1 cellular context compared by ENCODE assay signal in genomic region chr1:202189012-202189790, GRCh38.
TF ChIP-seq lines count a peak whose summit lies in the region.

No MANE protein-coding gene starts in this region.

TF ChIP-seq in HepG2, 621 proteins besides CTCF, POLR2A, EP300 and RAD21 (continued from another document and continues in another):
- TF ChIP-seq HIVEP1 (CRISPR knock-in tag; IDR thresholded peaks at IDR 0.05) (no peak; the same call in 1 of the 2 replicates), SALL2 (CRISPR knock-in tag; IDR thresholded peaks at IDR 0.05) (peak; percentile 69; the same call in 1 of the 2 replicates), XBP1 (CRISPR knock-in tag; IDR thresholded peaks at IDR 0.05) (no peak), REPIN1 (CRISPR knock-in tag; IDR thresholded peaks at IDR 0.05; ENCODE audit: borderline replicate concordance, low read depth) (no peak), JUNB (CRISPR knock-in tag; IDR thresholded peaks at IDR 0.05; ENCODE audit: borderline replicate concordance) (no peak), CBX2 (IDR thresholded peaks at IDR 0.05; ENCODE audit: low read depth, low read length) (no peak), CBX2 (CRISPR knock-in tag; IDR thresholded peaks at IDR 0.05; ENCODE audit: low read depth) (no peak), ZNF550 (CRISPR knock-in tag; IDR thresholded peaks at IDR 0.05; ENCODE audit: borderline replicate concordance) (no peak), ZFX (CRISPR knock-in tag; IDR thresholded peaks at IDR 0.05; ENCODE audit: low read depth) (peak; percentile 30; the same call in 1 of the 2 replicates), ZNF18 (CRISPR knock-in tag; IDR thresholded peaks at IDR 0.05; ENCODE audit: insufficient replicate concordance) (no peak), ZFP36L2 (CRISPR knock-in tag; IDR thresholded peaks at IDR 0.05) (no peak), ZNF839 (CRISPR knock-in tag; IDR thresholded peaks at IDR 0.05; ENCODE audit: borderline replicate concordance) (no peak), HDAC2 (CRISPR knock-in tag; IDR thresholded peaks at IDR 0.05) (no peak), NR1H2 (CRISPR knock-in tag; IDR thresholded peaks at IDR 0.05; ENCODE audit: borderline replicate concordance, low read depth) (no peak), SMARCE1 (IDR thresholded peaks at IDR 0.05; ENCODE audit: borderline replicate concordance) (no peak), ZNF484 (CRISPR knock-in tag; IDR thresholded peaks at IDR 0.05; ENCODE audit: borderline replicate concordance, low read depth) (no peak), POGZ (CRISPR knock-in tag; IDR thresholded peaks at IDR 0.05) (peak; percentile 62; the same call in 1 of the 2 replicates), HNF1B (CRISPR knock-in tag; IDR thresholded peaks at IDR 0.05) (no peak), NFKB2 (CRISPR knock-in tag; IDR thresholded peaks at IDR 0.05; ENCODE audit: borderline replicate concordance) (0 out of 2 replicates have a peak, but pooled peaks have one; percentile 46), CHD2 (IDR thresholded peaks at IDR 0.05; ENCODE audit: low read depth, low read length) (no peak), HBP1 (CRISPR knock-in tag; IDR thresholded peaks at IDR 0.05; ENCODE audit: low read depth) (no peak), CSRNP2 (CRISPR knock-in tag; conservative IDR thresholded peaks at IDR 0.05; ENCODE audit: low read depth) (no peak), ZNF451 (CRISPR knock-in tag; IDR thresholded peaks at IDR 0.05) (no peak), ZNF496 (CRISPR knock-in tag; IDR thresholded peaks at IDR 0.05; ENCODE audit: insufficient replicate concordance) (no peak), SRF (IDR thresholded peaks at IDR 0.05; ENCODE audit: low read depth, low read length) (no peak), AHR (CRISPR knock-in tag; IDR thresholded peaks at IDR 0.05) (no peak), HNRNPLL (IDR thresholded peaks at IDR 0.05; ENCODE audit: low read depth, low read length, poor library complexity, severe bottlenecking) (no peak), ZNF841 (CRISPR knock-in tag; IDR thresholded peaks at IDR 0.05; ENCODE audit: borderline replicate concordance) (no peak)
- TF ChIP-seq, protein P1, sequence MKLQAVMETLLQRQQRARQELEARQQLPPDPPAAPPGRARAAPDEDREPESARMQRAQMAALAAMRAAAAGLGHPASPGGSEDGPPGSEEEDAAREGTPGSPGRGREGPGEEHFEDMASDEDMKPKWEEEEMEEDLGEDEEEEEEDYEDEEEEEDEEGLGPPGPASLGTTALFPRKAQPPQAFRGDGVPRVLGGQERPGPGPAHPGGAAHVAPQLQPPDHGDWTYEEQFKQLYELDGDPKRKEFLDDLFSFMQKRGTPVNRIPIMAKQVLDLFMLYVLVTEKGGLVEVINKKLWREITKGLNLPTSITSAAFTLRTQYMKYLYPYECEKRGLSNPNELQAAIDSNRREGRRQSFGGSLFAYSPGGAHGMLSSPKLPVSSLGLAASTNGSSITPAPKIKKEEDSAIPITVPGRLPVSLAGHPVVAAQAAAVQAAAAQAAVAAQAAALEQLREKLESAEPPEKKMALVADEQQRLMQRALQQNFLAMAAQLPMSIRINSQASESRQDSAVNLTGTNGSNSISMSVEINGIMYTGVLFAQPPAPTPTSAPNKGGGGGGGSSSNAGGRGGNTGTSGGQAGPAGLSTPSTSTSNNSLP (IDR thresholded peaks at IDR 0.05; ENCODE audit: low read depth, low read length): no peak
- TF ChIP-seq, protein P2, sequence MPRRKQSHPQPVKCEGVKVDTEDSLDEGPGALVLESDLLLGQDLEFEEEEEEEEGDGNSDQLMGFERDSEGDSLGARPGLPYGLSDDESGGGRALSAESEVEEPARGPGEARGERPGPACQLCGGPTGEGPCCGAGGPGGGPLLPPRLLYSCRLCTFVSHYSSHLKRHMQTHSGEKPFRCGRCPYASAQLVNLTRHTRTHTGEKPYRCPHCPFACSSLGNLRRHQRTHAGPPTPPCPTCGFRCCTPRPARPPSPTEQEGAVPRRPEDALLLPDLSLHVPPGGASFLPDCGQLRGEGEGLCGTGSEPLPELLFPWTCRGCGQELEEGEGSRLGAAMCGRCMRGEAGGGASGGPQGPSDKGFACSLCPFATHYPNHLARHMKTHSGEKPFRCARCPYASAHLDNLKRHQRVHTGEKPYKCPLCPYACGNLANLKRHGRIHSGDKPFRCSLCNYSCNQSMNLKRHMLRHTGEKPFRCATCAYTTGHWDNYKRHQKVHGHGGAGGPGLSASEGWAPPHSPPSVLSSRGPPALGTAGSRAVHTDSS (CRISPR knock-in tag; conservative IDR thresholded peaks at IDR 0.05): no peak
- TF ChIP-seq, protein P3, sequence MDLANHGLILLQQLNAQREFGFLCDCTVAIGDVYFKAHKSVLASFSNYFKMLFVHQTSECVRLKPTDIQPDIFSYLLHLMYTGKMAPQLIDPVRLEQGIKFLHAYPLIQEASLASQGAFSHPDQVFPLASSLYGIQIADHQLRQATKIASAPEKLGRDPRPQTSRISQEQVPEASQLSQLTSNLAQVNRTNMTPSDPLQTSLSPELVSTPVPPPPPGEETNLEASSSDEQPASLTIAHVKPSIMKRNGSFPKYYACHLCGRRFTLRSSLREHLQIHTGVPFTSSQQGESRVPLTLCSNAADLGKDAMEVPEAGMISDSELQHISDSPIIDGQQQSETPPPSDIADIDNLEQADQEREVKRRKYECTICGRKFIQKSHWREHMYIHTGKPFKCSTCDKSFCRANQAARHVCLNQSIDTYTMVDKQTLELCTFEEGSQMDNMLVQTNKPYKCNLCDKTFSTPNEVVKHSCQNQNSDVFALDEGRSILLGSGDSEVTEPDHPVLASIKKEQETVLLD (CRISPR knock-in tag; IDR thresholded peaks at IDR 0.05; ENCODE audit: low read depth): no peak
- TF ChIP-seq, protein P4, sequence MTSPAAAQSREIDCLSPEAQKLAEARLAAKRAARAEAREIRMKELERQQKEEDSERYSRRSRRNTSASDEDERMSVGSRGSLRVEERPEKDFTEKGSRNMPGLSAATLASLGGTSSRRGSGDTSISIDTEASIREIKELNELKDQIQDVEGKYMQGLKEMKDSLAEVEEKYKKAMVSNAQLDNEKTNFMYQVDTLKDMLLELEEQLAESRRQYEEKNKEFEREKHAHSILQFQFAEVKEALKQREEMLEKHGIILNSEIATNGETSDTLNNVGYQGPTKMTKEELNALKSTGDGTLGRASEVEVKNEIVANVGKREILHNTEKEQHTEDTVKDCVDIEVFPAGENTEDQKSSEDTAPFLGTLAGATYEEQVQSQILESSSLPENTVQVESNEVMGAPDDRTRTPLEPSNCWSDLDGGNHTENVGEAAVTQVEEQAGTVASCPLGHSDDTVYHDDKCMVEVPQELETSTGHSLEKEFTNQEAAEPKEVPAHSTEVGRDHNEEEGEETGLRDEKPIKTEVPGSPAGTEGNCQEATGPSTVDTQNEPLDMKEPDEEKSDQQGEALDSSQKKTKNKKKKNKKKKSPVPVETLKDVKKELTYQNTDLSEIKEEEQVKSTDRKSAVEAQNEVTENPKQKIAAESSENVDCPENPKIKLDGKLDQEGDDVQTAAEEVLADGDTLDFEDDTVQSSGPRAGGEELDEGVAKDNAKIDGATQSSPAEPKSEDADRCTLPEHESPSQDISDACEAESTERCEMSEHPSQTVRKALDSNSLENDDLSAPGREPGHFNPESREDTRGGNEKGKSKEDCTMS (CRISPR knock-in tag; conservative IDR thresholded peaks at IDR 0.05): no peak
- TF ChIP-seq, protein P5, sequence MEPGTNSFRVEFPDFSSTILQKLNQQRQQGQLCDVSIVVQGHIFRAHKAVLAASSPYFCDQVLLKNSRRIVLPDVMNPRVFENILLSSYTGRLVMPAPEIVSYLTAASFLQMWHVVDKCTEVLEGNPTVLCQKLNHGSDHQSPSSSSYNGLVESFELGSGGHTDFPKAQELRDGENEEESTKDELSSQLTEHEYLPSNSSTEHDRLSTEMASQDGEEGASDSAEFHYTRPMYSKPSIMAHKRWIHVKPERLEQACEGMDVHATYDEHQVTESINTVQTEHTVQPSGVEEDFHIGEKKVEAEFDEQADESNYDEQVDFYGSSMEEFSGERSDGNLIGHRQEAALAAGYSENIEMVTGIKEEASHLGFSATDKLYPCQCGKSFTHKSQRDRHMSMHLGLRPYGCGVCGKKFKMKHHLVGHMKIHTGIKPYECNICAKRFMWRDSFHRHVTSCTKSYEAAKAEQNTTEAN (CRISPR knock-in tag; conservative IDR thresholded peaks at IDR 0.05): no peak
- TF ChIP-seq, protein P6, sequence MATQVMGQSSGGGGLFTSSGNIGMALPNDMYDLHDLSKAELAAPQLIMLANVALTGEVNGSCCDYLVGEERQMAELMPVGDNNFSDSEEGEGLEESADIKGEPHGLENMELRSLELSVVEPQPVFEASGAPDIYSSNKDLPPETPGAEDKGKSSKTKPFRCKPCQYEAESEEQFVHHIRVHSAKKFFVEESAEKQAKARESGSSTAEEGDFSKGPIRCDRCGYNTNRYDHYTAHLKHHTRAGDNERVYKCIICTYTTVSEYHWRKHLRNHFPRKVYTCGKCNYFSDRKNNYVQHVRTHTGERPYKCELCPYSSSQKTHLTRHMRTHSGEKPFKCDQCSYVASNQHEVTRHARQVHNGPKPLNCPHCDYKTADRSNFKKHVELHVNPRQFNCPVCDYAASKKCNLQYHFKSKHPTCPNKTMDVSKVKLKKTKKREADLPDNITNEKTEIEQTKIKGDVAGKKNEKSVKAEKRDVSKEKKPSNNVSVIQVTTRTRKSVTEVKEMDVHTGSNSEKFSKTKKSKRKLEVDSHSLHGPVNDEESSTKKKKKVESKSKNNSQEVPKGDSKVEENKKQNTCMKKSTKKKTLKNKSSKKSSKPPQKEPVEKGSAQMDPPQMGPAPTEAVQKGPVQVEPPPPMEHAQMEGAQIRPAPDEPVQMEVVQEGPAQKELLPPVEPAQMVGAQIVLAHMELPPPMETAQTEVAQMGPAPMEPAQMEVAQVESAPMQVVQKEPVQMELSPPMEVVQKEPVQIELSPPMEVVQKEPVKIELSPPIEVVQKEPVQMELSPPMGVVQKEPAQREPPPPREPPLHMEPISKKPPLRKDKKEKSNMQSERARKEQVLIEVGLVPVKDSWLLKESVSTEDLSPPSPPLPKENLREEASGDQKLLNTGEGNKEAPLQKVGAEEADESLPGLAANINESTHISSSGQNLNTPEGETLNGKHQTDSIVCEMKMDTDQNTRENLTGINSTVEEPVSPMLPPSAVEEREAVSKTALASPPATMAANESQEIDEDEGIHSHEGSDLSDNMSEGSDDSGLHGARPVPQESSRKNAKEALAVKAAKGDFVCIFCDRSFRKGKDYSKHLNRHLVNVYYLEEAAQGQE (IDR thresholded peaks at IDR 0.05; ENCODE audit: borderline replicate concordance in 1 of 2, low read depth in 1 of 2, low read length in 2 of 2): no peak
- TF ChIP-seq, protein P7, sequence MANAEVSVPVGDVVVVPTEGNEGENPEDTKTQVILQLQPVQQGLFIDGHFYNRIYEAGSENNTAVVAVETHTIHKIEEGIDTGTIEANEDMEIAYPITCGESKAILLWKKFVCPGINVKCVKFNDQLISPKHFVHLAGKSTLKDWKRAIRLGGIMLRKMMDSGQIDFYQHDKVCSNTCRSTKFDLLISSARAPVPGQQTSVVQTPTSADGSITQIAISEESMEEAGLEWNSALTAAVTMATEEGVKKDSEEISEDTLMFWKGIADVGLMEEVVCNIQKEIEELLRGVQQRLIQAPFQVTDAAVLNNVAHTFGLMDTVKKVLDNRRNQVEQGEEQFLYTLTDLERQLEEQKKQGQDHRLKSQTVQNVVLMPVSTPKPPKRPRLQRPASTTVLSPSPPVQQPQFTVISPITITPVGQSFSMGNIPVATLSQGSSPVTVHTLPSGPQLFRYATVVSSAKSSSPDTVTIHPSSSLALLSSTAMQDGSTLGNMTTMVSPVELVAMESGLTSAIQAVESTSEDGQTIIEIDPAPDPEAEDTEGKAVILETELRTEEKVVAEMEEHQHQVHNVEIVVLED (CRISPR knock-in tag; IDR thresholded peaks at IDR 0.05; ENCODE audit: borderline replicate concordance): 0 out of 2 replicates have a peak, but pooled peaks have one; percentile 38
